Comparison of ENCODE assay signal across 1 cellular context in the genomic region with DNA sequence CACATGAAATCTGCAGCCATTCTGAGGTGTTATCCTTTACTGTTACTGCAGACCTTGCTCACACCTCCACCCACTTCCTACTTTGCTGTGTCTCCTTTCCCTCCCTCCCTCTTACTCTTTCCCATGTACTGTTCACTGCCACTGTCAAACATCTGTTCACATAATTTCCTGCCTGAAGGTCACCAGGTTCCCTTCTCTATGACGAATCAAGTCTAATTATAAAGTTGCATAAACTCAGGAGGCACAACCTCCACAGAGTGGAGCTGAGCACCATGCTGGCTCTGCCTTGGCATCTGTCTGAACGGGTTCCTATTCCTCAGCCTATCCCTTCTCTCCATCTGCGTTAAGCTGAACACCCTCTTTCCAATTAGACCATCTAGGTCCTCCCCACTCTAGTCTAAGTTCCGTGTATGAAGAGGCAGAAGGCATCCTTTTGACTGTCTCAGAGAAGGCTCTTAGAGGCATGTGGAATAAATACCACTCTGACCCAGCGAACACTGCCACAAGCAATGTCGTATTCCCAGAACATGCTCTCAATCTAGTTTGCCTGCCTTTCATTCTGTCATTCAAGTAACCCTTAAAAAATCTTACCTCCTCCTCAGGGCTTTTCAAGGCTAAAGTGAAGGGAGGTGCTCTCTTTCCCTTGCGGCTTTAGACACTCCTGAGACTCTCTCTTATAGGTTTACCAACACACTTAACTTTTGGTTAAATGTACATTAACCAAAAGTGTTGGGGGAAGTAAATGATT.
TF ChIP-seq lines count a peak whose summit lies in the region.

No MANE protein-coding gene starts in this region.

TF ChIP-seq in WTC11, 78 proteins besides CTCF, POLR2A, EP300 and RAD21 (continued from another document):
- TF ChIP-seq, protein P1, sequence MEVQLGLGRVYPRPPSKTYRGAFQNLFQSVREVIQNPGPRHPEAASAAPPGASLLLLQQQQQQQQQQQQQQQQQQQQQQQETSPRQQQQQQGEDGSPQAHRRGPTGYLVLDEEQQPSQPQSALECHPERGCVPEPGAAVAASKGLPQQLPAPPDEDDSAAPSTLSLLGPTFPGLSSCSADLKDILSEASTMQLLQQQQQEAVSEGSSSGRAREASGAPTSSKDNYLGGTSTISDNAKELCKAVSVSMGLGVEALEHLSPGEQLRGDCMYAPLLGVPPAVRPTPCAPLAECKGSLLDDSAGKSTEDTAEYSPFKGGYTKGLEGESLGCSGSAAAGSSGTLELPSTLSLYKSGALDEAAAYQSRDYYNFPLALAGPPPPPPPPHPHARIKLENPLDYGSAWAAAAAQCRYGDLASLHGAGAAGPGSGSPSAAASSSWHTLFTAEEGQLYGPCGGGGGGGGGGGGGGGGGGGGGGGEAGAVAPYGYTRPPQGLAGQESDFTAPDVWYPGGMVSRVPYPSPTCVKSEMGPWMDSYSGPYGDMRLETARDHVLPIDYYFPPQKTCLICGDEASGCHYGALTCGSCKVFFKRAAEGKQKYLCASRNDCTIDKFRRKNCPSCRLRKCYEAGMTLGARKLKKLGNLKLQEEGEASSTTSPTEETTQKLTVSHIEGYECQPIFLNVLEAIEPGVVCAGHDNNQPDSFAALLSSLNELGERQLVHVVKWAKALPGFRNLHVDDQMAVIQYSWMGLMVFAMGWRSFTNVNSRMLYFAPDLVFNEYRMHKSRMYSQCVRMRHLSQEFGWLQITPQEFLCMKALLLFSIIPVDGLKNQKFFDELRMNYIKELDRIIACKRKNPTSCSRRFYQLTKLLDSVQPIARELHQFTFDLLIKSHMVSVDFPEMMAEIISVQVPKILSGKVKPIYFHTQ (CRISPR knock-in tag; IDR thresholded peaks at IDR 0.05), result no peak
- TF ChIP-seq, protein P2, sequence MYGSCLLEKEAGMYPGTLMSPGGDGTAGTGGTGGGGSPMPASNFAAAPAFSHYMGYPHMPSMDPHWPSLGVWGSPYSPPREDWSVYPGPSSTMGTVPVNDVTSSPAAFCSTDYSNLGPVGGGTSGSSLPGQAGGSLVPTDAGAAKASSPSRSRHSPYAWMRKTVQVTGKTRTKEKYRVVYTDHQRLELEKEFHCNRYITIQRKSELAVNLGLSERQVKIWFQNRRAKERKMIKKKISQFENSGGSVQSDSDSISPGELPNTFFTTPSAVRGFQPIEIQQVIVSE (CRISPR knock-in tag; IDR thresholded peaks at IDR 0.05; ENCODE audit: borderline replicate concordance), result no peak
